12 cellular contexts compared by ENCODE assay signal in genomic region chr4:147480502-147480890, GRCh38. TPM values are rescaled to one million over a fixed set of nuclear protein-coding genes. Genes with fewer than 3 reads are reported as not detected.
DNase-seq lines count a peak whose midpoint lies in the region; ATAC-seq and TF ChIP-seq lines count a peak whose summit lies in the region.
"Had no signal": no experiment of that assay in that cellular context is flagged by ENCODE, and none has a peak within 500 bp of the region (broad histone marks: within the 10 kb centered on the region; RNA-seq: fewer than 3 reads in every experiment).

No MANE protein-coding gene starts in this region.

- no peaks in the 10 kb centered on the region for H3K36me3 ChIP-seq in ES-I3 (ENCODE audit: insufficient read depth, low read length)
- no peaks in the 10 kb centered on the region for H3K36me3 ChIP-seq in mammary epithelial cell (ENCODE audit: insufficient read depth, low read length)
- no peaks in the 10 kb centered on the region for H3K36me3 ChIP-seq in iPS-15b (ENCODE audit: control insufficient read depth, insufficient read depth, low read length)
- H3K36me3 ChIP-seq in MG63, result no peaks in the 10 kb centered on the region

- peak overlapping the region; percentile 73; the same call in 1 of the 2 replicates for H3K9ac ChIP-seq in ES-I3 (ENCODE audit: low read depth, low read length)
- no peak overlapping the region for H3K9ac ChIP-seq in mammary epithelial cell (ENCODE audit: insufficient read depth, low read length)
- H3K9ac ChIP-seq in iPS-15b (ENCODE audit: low read depth, low read length), result peak overlapping the region; percentile 66

- ATAC-seq in left lobe of liver, result no peak
- ATAC-seq: left colon had no signal

- H2AFZ ChIP-seq in mammary epithelial cell (ENCODE audit: low read depth, low read length), result peak overlapping the region; percentile 81

- no TSS peak for BruUV-seq in mammary epithelial cell (replicated peaks; lab: Mats Ljungman, UMichigan)

- intact Hi-C loops in mammary epithelial cell (cut with micrococcal nuclease), result loop anchor here (5.0 kb wide), 1 partner anchor 108 kb away; no protein-coding TSS in a partner anchor

- 80% methylated on average over 9 of the region's 11 CpGs for WGBS in mammary epithelial cell (ENCODE audit: low coverage, missing lambda C conversion rate)

- dilution Hi-C loops in mammary epithelial cell (cut with HindIII; ENCODE audit: low sequenced_read_pairs), result no loop called here

- H4K20me1 ChIP-seq in mammary epithelial cell (ENCODE audit: insufficient read depth, low read length), result no peaks in the 10 kb centered on the region

- no peak for DNase-seq in mammary epithelial cell
- no peak for DNase-seq in skeletal muscle cell (ENCODE audit: low read depth)
- DNase-seq in NCI-H146 (lab: John Stamatoyannopoulos, UW), result no peak
- DNase-seq in D341Med (ENCODE audit: low spot score), result no peak
- no peak for DNase-seq in MG63
- DNase-seq in left lobe of liver (ENCODE audit: low spot score), result no peak
- DNase-seq: cerebellar nuclear complex, left colon, NCI-H1930 had no signal

- TF ChIP-seq CTCF in mammary epithelial cell (conservative IDR thresholded peaks at IDR 0.05 in 1 of 2, IDR thresholded peaks at IDR 0.05 in 1 of 2; ENCODE audit: extremely low read depth in 1 of 2, insufficient read depth in 1 of 2, low read depth in 1 of 2, low read length in 2 of 2), result no peak

- H3K4me3 ChIP-seq in mammary epithelial cell (replicated peaks in 1 of 3; ENCODE audit: insufficient read depth in 1 of 3, low read depth in 2 of 3, low read length in 3 of 3) (peak overlapping the region; percentile 73 to 78 (median 77)), iPS-15b (ENCODE audit: low read depth, low read length) (peak overlapping the region; percentile 71), skeletal muscle cell (ENCODE audit: low read depth, low read length) (peak overlapping the region; percentile 61), MG63 (no peak overlapping the region)

- peaks cover 9% of the 10 kb centered on the region for H3K79me2 ChIP-seq in mammary epithelial cell (ENCODE audit: insufficient read depth, low read length)

- H3K27ac ChIP-seq in mammary epithelial cell (ENCODE audit: insufficient read depth, low read depth, low read length), result no peak overlapping the region

- H3K4me1 ChIP-seq in ES-I3 (ENCODE audit: insufficient read depth, low read length), result no peaks in the 10 kb centered on the region
- peaks cover 33% of the 10 kb centered on the region for H3K4me1 ChIP-seq in mammary epithelial cell (ENCODE audit: insufficient read depth, low read length)
- no peaks in the 10 kb centered on the region for H3K4me1 ChIP-seq in iPS-15b (ENCODE audit: control insufficient read depth, insufficient read depth, low read length)

- in situ Hi-C loops in mammary epithelial cell (cut with MboI; ENCODE audit: low sequenced_read_pairs in 2 of 2), result no loop called here

- H3K9me3 ChIP-seq in ES-I3 (ENCODE audit: control insufficient read depth, insufficient read depth, low read length) (no peaks in the 10 kb centered on the region), mammary epithelial cell (replicated peaks; ENCODE audit: insufficient read depth, low read length) (no peaks in the 10 kb centered on the region), iPS-15b (ENCODE audit: control insufficient read depth, insufficient read depth, low read length) (no peaks in the 10 kb centered on the region), MG63 (no peaks in the 10 kb centered on the region)

- CTCF ChIA-PET in mammary epithelial cell (lab: Charles Lee; ENCODE audit: low non-redundant PET), result no interaction called here

- H3K4me2 ChIP-seq in mammary epithelial cell (ENCODE audit: insufficient read depth, low read depth, low read length), result peak overlapping the region; percentile 91

- H3K27me3 ChIP-seq in mammary epithelial cell (ENCODE audit: insufficient read depth, low read length) (no peaks in the 10 kb centered on the region), iPS-15b (ENCODE audit: control insufficient read depth, insufficient read depth, low read length) (peaks cover 32% of the 10 kb centered on the region), MG63 (no peaks in the 10 kb centered on the region)

RNA-seq across cellular contexts. Expression of gene EDNRA, which starts 0.4 kb away (rescaled TPM):
- 10 to 100 TPM; 19.2 to 35.4 TPM for total RNA-seq in mammary epithelial cell
- polyA plus RNA-seq in mammary epithelial cell, result 14.1 TPM
- polyA minus RNA-seq in mammary epithelial cell, result 49.6 TPM
- 0.16 TPM in 1 of 2 replicates, not detected in the other for total RNA-seq in MG63 (2014; rRNA removed; shearing (Covaris generic); ENCODE audit: low replicate concordance)
- 2.0 TPM for total RNA-seq in left lobe of liver
- total RNA-seq: activated CD8-positive, alpha-beta memory T cell treated with anti-CD3 and anti-CD28 coated beads for 36 hours had no signal
